Comparison of ENCODE assay signal across 9 cellular contexts in the genomic region with DNA sequence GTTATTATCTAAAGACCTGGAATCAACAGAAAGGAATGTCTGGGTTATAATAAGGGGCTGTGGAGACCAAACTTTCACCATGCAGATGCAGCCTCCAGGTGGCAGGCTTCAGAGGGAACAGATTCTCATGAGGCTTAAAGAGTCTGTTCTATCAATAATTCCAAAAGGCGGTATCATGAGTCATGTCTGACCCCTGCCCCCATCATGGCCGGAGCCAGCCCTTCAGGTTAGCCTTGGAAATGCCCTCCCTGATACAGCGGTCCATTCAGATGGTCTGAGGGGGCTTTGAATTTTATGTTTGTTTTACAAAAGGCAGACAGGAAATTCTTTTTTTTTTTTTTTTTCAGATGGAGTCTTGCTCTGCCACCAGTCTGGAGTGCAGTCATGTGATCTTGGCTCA. TPM values are rescaled to one million over a fixed set of nuclear protein-coding genes. Genes with fewer than 3 reads are reported as not detected.
DNase-seq lines count a peak whose midpoint lies in the region; ATAC-seq and TF ChIP-seq lines count a peak whose summit lies in the region.
"Had no signal": no experiment of that assay in that cellular context is flagged by ENCODE, and none has a peak within 500 bp of the region (broad histone marks: within the 10 kb centered on the region; RNA-seq: fewer than 3 reads in every experiment).

No MANE protein-coding gene starts in this region.

- intact Hi-C loops in cardiac septum (cut with DNase I) = loop anchor here (5.0 kb wide), 1 partner anchor 117 kb away; no protein-coding TSS in a partner anchor
- intact Hi-C loops in activated B cell treated with CpG ODN at 0.5 μM for 24 hours (cut with micrococcal nuclease) = loop anchor here (1.0 kb wide), 2 partner anchors 119 to 176 kb away; no protein-coding TSS in a partner anchor
- intact Hi-C loops in posterior vena cava (cut with DNase I) = loop anchor here (10.0 kb wide), 1 partner anchor 119 kb away; no protein-coding TSS in a partner anchor

- H3K27ac Mint-ChIP-seq in activated B cell treated with CpG ODN at 0.5 μM for 24 hours = no peak overlapping the region
- no peak overlapping the region for H3K27ac Mint-ChIP-seq in effector memory CD8-positive, alpha-beta T cell

- ATAC-seq in activated B cell treated with CpG ODN at 0.5 μM for 24 hours (ENCODE audit: low read depth) (peak; percentile 40), HG02610 (IDR thresholded peaks at IDR 0.05; ENCODE audit: unreplicated experiment) (no peak)
- no peak for ATAC-seq in effector memory CD8-positive, alpha-beta T cell (replicated peaks)

- H3K27me3 Mint-ChIP-seq in activated B cell treated with CpG ODN at 0.5 μM for 24 hours = peaks cover 2% of the 10 kb centered on the region
- H3K27me3 Mint-ChIP-seq in effector memory CD8-positive, alpha-beta T cell = peaks cover 10 to 14% of the 10 kb centered on the region in 2 donors

- peak; percentile 60 for TF ChIP-seq CTCF in cardiac muscle cell (IDR thresholded peaks at IDR 0.05; ENCODE audit: low read depth, low read length)
- no peak for TF ChIP-seq CTCF in activated B cell treated with CpG ODN at 0.5 μM for 24 hours (IDR thresholded peaks at IDR 0.05)
- peak; percentile 62 for TF ChIP-seq CTCF in fibroblast of mammary gland (conservative IDR thresholded peaks at IDR 0.05; ENCODE audit: control insufficient read depth, insufficient read depth, low read depth, low read length)

- no peaks in the 10 kb centered on the region for H3K27me3 ChIP-seq in cardiac muscle cell

- H3K4me3 ChIP-seq in cardiac muscle cell = no peak overlapping the region
- H3K4me3 ChIP-seq in fibroblast of mammary gland (ENCODE audit: control insufficient read depth, low read depth, low read length) = no peak overlapping the region

- no peaks in the 10 kb centered on the region for H3K9me3 Mint-ChIP-seq in activated B cell treated with CpG ODN at 0.5 μM for 24 hours
- H3K9me3 Mint-ChIP-seq in effector memory CD8-positive, alpha-beta T cell = no peaks in the 10 kb centered on the region
- H3K9me3 Mint-ChIP-seq: central memory CD8-positive, alpha-beta T cell had no signal

- H3K36me3 ChIP-seq in cardiac muscle cell = no peaks in the 10 kb centered on the region

- no peak overlapping the region for H3K27ac ChIP-seq in cardiac muscle cell

- no peak overlapping the region for H3K4me3 Mint-ChIP-seq in activated B cell treated with CpG ODN at 0.5 μM for 24 hours
- H3K4me3 Mint-ChIP-seq in effector memory CD8-positive, alpha-beta T cell = no peak overlapping the region
- H3K4me3 Mint-ChIP-seq: central memory CD8-positive, alpha-beta T cell had no signal

- no peaks in the 10 kb centered on the region for H3K9me3 ChIP-seq in cardiac muscle cell (ENCODE audit: low read depth)

- no peaks in the 10 kb centered on the region for H3K4me1 Mint-ChIP-seq in activated B cell treated with CpG ODN at 0.5 μM for 24 hours
- H3K4me1 Mint-ChIP-seq in effector memory CD8-positive, alpha-beta T cell (ENCODE audit: low read depth in 2 of 2) = no peaks in the 10 kb centered on the region
- H3K4me1 Mint-ChIP-seq: central memory CD8-positive, alpha-beta T cell had no signal

- POLR2A ChIA-PET in activated B cell treated with CpG ODN at 0.5 μM for 24 hours (lab: Charles Lee) = interaction anchor here (0.7 kb wide), 1 partner anchor 117 kb away, joined by 6 read pairs; a partner anchor contains a TSS

- CTCF ChIA-PET in activated B cell treated with CpG ODN at 0.5 μM for 24 hours (lab: Charles Lee) = no interaction called here

- DNase-seq in cardiac muscle cell (ENCODE audit: low read depth in 1 of 2, low spot score in 1 of 2) (peak; percentile 58 to 68), cardiac septum (ENCODE audit: low spot score) (no peak), MV-4-11 (lab: John Stamatoyannopoulos, UW) (peak; percentile 58), activated B cell treated with CpG ODN at 0.5 μM for 24 hours (no peak), fibroblast of mammary gland (ENCODE audit: low read depth) (peak; percentile 77), posterior vena cava (ENCODE audit: low spot score) (peak; percentile 84)
- no peak for DNase-seq in effector memory CD8-positive, alpha-beta T cell

- peaks cover 8% of the 10 kb centered on the region for H3K36me3 Mint-ChIP-seq in activated B cell treated with CpG ODN at 0.5 μM for 24 hours (ENCODE audit: low read depth)
- H3K36me3 Mint-ChIP-seq in effector memory CD8-positive, alpha-beta T cell (ENCODE audit: insufficient read depth) = no peaks in the 10 kb centered on the region

- H3K4me1 ChIP-seq in cardiac muscle cell (ENCODE audit: low read depth) = no peaks in the 10 kb centered on the region

RNA-seq across cellular contexts. Expression of a gene that starts 21.7 kb away (rescaled TPM):
- total RNA-seq in cardiac muscle cell = 43.8 and 68.6 TPM in 2 replicates
- polyA plus RNA-seq in cardiac muscle cell = 60.8 and 83.7 TPM in 2 replicates
- total RNA-seq in cardiac septum = 91.4 TPM
- 83.7 and 86.2 TPM in 2 replicates for total RNA-seq in activated B cell treated with CpG ODN at 0.5 μM for 24 hours
- total RNA-seq in posterior vena cava = 100 to 1,000 TPM; 146 to 197 TPM

Comparison
In these comparisons a context has a peak if more than half of its experiments do, and no peak if none do; other contexts are left out.
1. DNase-seq: peak in cardiac muscle cell (2 of 2), MV-4-11 (single experiment), fibroblast of mammary gland (single experiment) and posterior vena cava (single experiment); none in cardiac septum (single experiment), activated B cell treated with CpG ODN at 0.5 μM for 24 hours (single experiment) and effector memory CD8-positive, alpha-beta T cell (0 of 3).